8 cellular contexts compared by ENCODE assay signal in the genomic region with DNA sequence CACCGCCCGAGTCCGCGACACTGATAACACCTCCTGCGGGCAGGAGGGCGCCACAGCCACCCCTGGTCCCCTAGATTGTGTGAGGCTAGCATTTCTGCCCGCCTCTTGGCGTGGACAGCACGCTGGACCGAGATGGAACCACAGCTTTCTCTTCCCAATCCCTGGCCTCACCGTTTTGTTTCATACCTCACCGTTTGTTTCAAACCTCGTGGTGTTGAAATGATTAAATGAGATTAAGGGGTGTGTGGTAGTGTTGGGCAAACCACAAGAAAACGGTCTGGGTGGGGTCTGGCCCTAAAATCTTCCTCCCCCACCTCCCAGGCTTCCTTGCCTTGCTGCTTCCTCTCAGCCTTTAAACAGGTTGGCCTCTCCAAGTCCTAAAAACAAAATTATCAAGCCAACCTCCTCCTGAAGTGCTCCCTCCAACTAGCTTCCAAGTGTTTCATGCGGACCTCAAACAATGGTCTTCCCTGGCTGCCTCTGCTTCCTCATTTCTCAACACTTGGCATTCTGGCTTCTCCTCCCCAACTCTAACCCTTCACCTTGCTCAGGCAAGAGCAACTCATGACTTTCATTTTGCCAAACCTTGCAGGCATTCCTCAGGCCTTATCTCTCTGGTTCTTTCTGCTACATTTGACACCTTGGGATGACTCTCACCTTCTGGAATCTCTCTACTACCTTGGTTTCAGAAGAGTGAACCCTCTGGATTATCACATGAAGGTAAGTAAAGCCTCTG. TPM values are rescaled to one million over a fixed set of nuclear protein-coding genes. Genes with fewer than 3 reads are reported as not detected.
DNase-seq lines count a peak whose midpoint lies in the region; ATAC-seq and TF ChIP-seq lines count a peak whose summit lies in the region.

No MANE protein-coding gene starts in this region.

- H3K36me3 ChIP-seq in Caco-2 (ENCODE audit: control insufficient read depth, insufficient read depth, low read length) (no peaks in the 10 kb centered on the region; the same call in none of the 2 replicates), Loucy (ENCODE audit: insufficient read depth, low read length) (no peaks in the 10 kb centered on the region), mucosa of stomach (ENCODE audit: control insufficient read depth, insufficient read depth, low read length) (no peaks in the 10 kb centered on the region)

- H3K4me2 ChIP-seq in Loucy (ENCODE audit: low read depth, low read length, poor library complexity, severe bottlenecking): peak overlapping the region; percentile 68

- H3K27me3 Mint-ChIP-seq in Caco-2 (ENCODE audit: insufficient read depth, unreplicated experiment) (no peaks in the 10 kb centered on the region), MCF 10A (ENCODE audit: insufficient read depth, unreplicated experiment) (no peaks in the 10 kb centered on the region)

- intact Hi-C loops in Caco-2 (cut with micrococcal nuclease; ENCODE audit: unreplicated experiment) (loop anchor here (2.0 kb wide), 1 partner anchor 25 kb away; no protein-coding TSS in a partner anchor), MCF 10A (cut with micrococcal nuclease) (no loop called here)

- peak overlapping the region; percentile 70 for H3K4me3 ChIP-seq in Caco-2 (ENCODE audit: low read depth, low read length)
- peak overlapping the region; percentile 99 for H3K4me3 ChIP-seq in Loucy (ENCODE audit: low read length, poor library complexity, severe bottlenecking)
- peak overlapping the region; percentile 75 for H3K4me3 ChIP-seq in mucosa of stomach (ENCODE audit: low read length)

- no peak for TF ChIP-seq CTCF in Caco-2 (IDR thresholded peaks at IDR 0.05; ENCODE audit: insufficient read depth in 1 of 2, low read depth in 1 of 2, low read length in 1 of 2, severe bottlenecking in 1 of 2, unreplicated experiment in 1 of 2)
- no peak for TF ChIP-seq CTCF in Loucy (conservative IDR thresholded peaks at IDR 0.05; ENCODE audit: low read length)
- TF ChIP-seq CTCF in MCF 10A (IDR thresholded peaks at IDR 0.05; ENCODE audit: unreplicated experiment): no peak

- peaks cover 56% of the 10 kb centered on the region for H3K79me2 ChIP-seq in Loucy (ENCODE audit: insufficient read depth, low read length)

- POLR2A ChIA-PET in Caco-2 (lab: Charles Lee): interaction anchor here (0.6 to 1.3 kb wide), 3 partner anchors 49 to 357 kb away, joined by 3 to 9 read pairs (median 5); no protein-coding TSS in a partner anchor
- POLR2A ChIA-PET in MCF 10A (lab: Yijun Ruan, JAX): interaction anchor here (0.7 to 2.9 kb wide), 11 partner anchors 8 to 542 kb away, joined by 3 to 16 read pairs (median 4); no protein-coding TSS in a partner anchor

- DNase-seq in Caco-2: peak; percentile 37 to 60
- DNase-seq in MCF 10A (ENCODE audit: unreplicated experiment): peak; percentile 72
- DNase-seq in NCI-H2029 treated with DMSO at 0.1 percent for 48 hours (lab: John Stamatoyannopoulos, UW): no peak
- no peak for DNase-seq in substantia nigra (lab: John Stamatoyannopoulos, UW)

- CTCF ChIA-PET in Caco-2 (lab: Charles Lee) (interaction anchor here (0.7 kb wide), 1 partner anchor 16 kb away, joined by 3 read pairs; no protein-coding TSS in a partner anchor), MCF 10A (lab: Yijun Ruan, JAX) (interaction anchor here (0.6 to 1.1 kb wide), 3 partner anchors 11 to 107 kb away, joined by 3 to 6 read pairs (median 5); no protein-coding TSS in a partner anchor)

- H3K9ac ChIP-seq in Loucy (ENCODE audit: low read depth, low read length, poor library complexity, severe bottlenecking): peak overlapping the region; percentile 98
- H3K9ac ChIP-seq in mucosa of stomach (ENCODE audit: low read length): peak overlapping the region; percentile 73

- H3K9me3 ChIP-seq in Caco-2 (no peaks in the 10 kb centered on the region), Loucy (ENCODE audit: insufficient read depth, low read depth, low read length) (no peaks in the 10 kb centered on the region), mucosa of stomach (ENCODE audit: control insufficient read depth, low read length) (no peaks in the 10 kb centered on the region)

- H3K27ac Mint-ChIP-seq in Caco-2 (ENCODE audit: unreplicated experiment) (peak overlapping the region; percentile 77), MCF 10A (ENCODE audit: low read depth, unreplicated experiment) (peak overlapping the region; percentile 65)

- no TSS peak for BruUV-seq in Caco-2 (replicated peaks; lab: Mats Ljungman, UMichigan)
- no TSS peak for BruUV-seq in MCF 10A (replicated peaks; lab: Mats Ljungman, UMichigan)

- H4K20me1 ChIP-seq in Loucy (ENCODE audit: insufficient read depth, low read length, poor library complexity, severe bottlenecking): peaks cover 26% of the 10 kb centered on the region

- H3F3A ChIP-seq in Loucy (ENCODE audit: low read depth): no peaks in the 10 kb centered on the region

- ATAC-seq in HG02678 (IDR thresholded peaks at IDR 0.05; ENCODE audit: unreplicated experiment) (no peak), HG03521 (IDR thresholded peaks at IDR 0.05; ENCODE audit: unreplicated experiment) (no peak)

- H2AFZ ChIP-seq in Loucy (ENCODE audit: low read length): peak overlapping the region; percentile 82

- H3K4me3 Mint-ChIP-seq in Caco-2 (ENCODE audit: unreplicated experiment) (peak overlapping the region; percentile 70), MCF 10A (ENCODE audit: unreplicated experiment) (peak overlapping the region; percentile 36)

- H3K9me3 Mint-ChIP-seq in Caco-2 (ENCODE audit: unreplicated experiment) (no peaks in the 10 kb centered on the region), MCF 10A (ENCODE audit: unreplicated experiment) (no peaks in the 10 kb centered on the region)

- H3K4me1 Mint-ChIP-seq in Caco-2 (ENCODE audit: low read depth, unreplicated experiment) (peaks cover 29% of the 10 kb centered on the region), MCF 10A (ENCODE audit: insufficient read depth, unreplicated experiment) (peaks cover 21% of the 10 kb centered on the region)

- peaks cover 42% of the 10 kb centered on the region for H3K36me3 Mint-ChIP-seq in Caco-2 (ENCODE audit: insufficient read depth, unreplicated experiment)
- peaks cover 5% of the 10 kb centered on the region for H3K36me3 Mint-ChIP-seq in MCF 10A (ENCODE audit: insufficient read depth, unreplicated experiment)

- peaks cover 25% of the 10 kb centered on the region for H3K4me1 ChIP-seq in Caco-2
- H3K4me1 ChIP-seq in Loucy (ENCODE audit: insufficient read depth, low read length, poor library complexity, severe bottlenecking): peaks cover 49% of the 10 kb centered on the region
- H3K4me1 ChIP-seq in mucosa of stomach (ENCODE audit: control insufficient read depth, insufficient read depth, low read length): peaks cover 18% of the 10 kb centered on the region

- H3K27me3 ChIP-seq in Caco-2 (replicated peaks; ENCODE audit: control insufficient read depth, insufficient read depth, low read length) (no peaks in the 10 kb centered on the region), Loucy (ENCODE audit: insufficient read depth, low read length, poor library complexity, severe bottlenecking) (no peaks in the 10 kb centered on the region), mucosa of stomach (ENCODE audit: control insufficient read depth, insufficient read depth, low read length) (no peaks in the 10 kb centered on the region)

- H3K9me2 ChIP-seq in Loucy (replicated peaks; ENCODE audit: low read depth, low read length): no peaks in the 10 kb centered on the region

- no peak overlapping the region for H3K27ac ChIP-seq in substantia nigra (ENCODE audit: low read depth, low read length, poor library complexity, severe bottlenecking)

RNA-seq across cellular contexts. Expression of a gene that starts 1.4 kb away (rescaled TPM):
- 181 and 183 TPM in 2 replicates for total RNA-seq in Caco-2 (2022)
- 119 and 125 TPM in 2 replicates for total RNA-seq in MCF 10A (2022)

Comparison
In these comparisons a context has a peak if more than half of its experiments do, and no peak if none do; other contexts are left out.
1. DNase-seq: peak in Caco-2 (2 of 2) and MCF 10A (single experiment); none in NCI-H2029 treated with DMSO at 0.1 percent for 48 hours (single experiment) and substantia nigra (0 of 49).
2. Peak in every context shown above with its lines, with median percentiles within 50 percentile points of each other: H3K4me3 ChIP-seq.